12 cellular contexts compared by ENCODE assay signal in the genomic region with DNA sequence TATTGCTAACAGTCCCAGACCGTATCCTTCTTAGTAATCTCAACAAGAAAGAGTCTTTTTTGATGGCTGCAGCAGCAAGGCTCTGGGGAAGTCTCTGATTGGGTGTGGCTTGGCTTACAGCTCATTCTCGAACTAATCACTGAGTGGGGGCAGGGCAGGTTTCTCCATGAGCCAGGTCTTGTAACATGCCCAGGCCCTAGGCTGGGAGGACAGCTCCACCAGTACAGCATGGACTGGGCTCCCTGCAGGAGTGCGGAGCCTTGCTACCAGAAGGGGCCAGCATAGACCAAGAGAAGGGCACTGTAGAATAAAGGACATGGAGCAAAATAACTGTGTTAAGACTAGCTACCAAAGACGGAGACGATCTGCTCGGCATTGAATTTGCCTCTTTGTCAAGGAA. TPM values are rescaled to one million over a fixed set of nuclear protein-coding genes. Genes with fewer than 3 reads are reported as not detected.
DNase-seq lines count a peak whose midpoint lies in the region; ATAC-seq and TF ChIP-seq lines count a peak whose summit lies in the region.
"Had no signal": no experiment of that assay in that cellular context is flagged by ENCODE, and none has a peak within 500 bp of the region (broad histone marks: within the 10 kb centered on the region; RNA-seq: fewer than 3 reads in every experiment).

No MANE protein-coding gene starts in this region.

- H3K4me2 ChIP-seq in osteoblast (ENCODE audit: insufficient read depth, low read length): peak overlapping the region; percentile 14

- H3K4me3 ChIP-seq in foreskin fibroblast (ENCODE audit: low read depth in 1 of 2, low read length in 2 of 2) (no peak overlapping the region), osteoblast (ENCODE audit: insufficient read depth, low read length) (no peak overlapping the region)
- H3K4me3 ChIP-seq: ascending aorta, HAP-1 had no signal

- peak overlapping the region; percentile 24 for H3K27ac ChIP-seq in osteoblast (ENCODE audit: low read depth, low read length)
- H3K27ac ChIP-seq: ascending aorta had no signal

- in situ Hi-C loops in SK-MEL-5 (cut with HindIII; ENCODE audit: low pct_unique_long_range_greater_than_20kb, low sequenced_read_pairs): no loop called here

- peaks cover 68% of the 10 kb centered on the region for H3K4me1 ChIP-seq in osteoblast (ENCODE audit: insufficient read depth, low read length)

- no peaks in the 10 kb centered on the region for H3K9me3 ChIP-seq in osteoblast (ENCODE audit: low read depth, low read length)
- H3K9me3 ChIP-seq: ascending aorta, HAP-1 had no signal

- TF ChIP-seq CTCF in foreskin fibroblast (IDR thresholded peaks at IDR 0.05; ENCODE audit: low read depth, low read length): no peak
- TF ChIP-seq CTCF in osteoblast (IDR thresholded peaks at IDR 0.05; ENCODE audit: extremely low read depth, low read depth, low read length): peak; percentile 38

- H3K36me3 ChIP-seq in osteoblast (ENCODE audit: insufficient read depth, low read length): no peaks in the 10 kb centered on the region
- H3K36me3 ChIP-seq: ascending aorta, HAP-1 had no signal

- H3K79me2 ChIP-seq in osteoblast (ENCODE audit: insufficient read depth, low read length): peaks cover 99% of the 10 kb centered on the region

- H2AFZ ChIP-seq in osteoblast (ENCODE audit: low read length): no peak overlapping the region

- no peak for ATAC-seq in GM21786 (IDR thresholded peaks at IDR 0.05; ENCODE audit: unreplicated experiment)

- peaks cover 85% of the 10 kb centered on the region for H4K20me1 ChIP-seq in osteoblast (ENCODE audit: insufficient read depth, low read length)

- H3K27me3 ChIP-seq in osteoblast (ENCODE audit: insufficient read depth, low read length): no peaks in the 10 kb centered on the region
- H3K27me3 ChIP-seq: ascending aorta had no signal

- DNase-seq in Daoy (ENCODE audit: low read depth) (peak; percentile 37), SK-MEL-5 (ENCODE audit: low read depth, low spot score) (peak; percentile 58), foreskin fibroblast (peak; percentile 71 to 89), osteoblast (ENCODE audit: insufficient read length, low spot score, missing footprints) (peak; percentile 94), NCI-H187 treated with DMSO at 0.1 percent for 48 hours (lab: John Stamatoyannopoulos, UW) (no peak), NCI-H2107 treated with DMSO at 0.1 percent for 48 hours (lab: John Stamatoyannopoulos, UW; ENCODE audit: unreplicated experiment) (no peak), SIG-M5 treated with dmso at 0.1 percent for 504 hours (lab: John Stamatoyannopoulos, UW; ENCODE audit: unreplicated experiment) (no peak)
- DNase-seq: GDM1, NCI-H1092 treated with DMSO at 0.1 percent for 48 hours had no signal

RNA-seq across cellular contexts. Expression of a gene that starts 7.2 kb away (rescaled TPM):
- 24.6 and 24.7 TPM in 2 replicates for total RNA-seq in Daoy (2014; rRNA removed; shearing (Covaris generic))
- total RNA-seq in SK-MEL-5 (2014; rRNA removed; shearing (Covaris generic)): 27.2 and 35.2 TPM in 2 replicates
- 132 and 136 TPM in 2 replicates for polyA plus RNA-seq in SK-MEL-5 (2015; cell fraction: cytosol; rRNA removed)
- polyA plus RNA-seq in SK-MEL-5 (2015; cell fraction: nucleus; rRNA removed): 49.0 and 75.6 TPM in 2 replicates
- 145 and 154 TPM in 2 replicates for total RNA-seq in osteoblast

RNA-seq across cellular contexts. Expression of a gene that starts 58.2 kb away (rescaled TPM):
- total RNA-seq in Daoy (2014; rRNA removed; shearing (Covaris generic)): 63.4 and 69.0 TPM in 2 replicates
- total RNA-seq in SK-MEL-5 (2014; rRNA removed; shearing (Covaris generic)): 67.0 and 83.3 TPM in 2 replicates
- polyA plus RNA-seq in SK-MEL-5 (2015; cell fraction: cytosol; rRNA removed): 122 and 127 TPM in 2 replicates
- polyA plus RNA-seq in SK-MEL-5 (2015; cell fraction: nucleus; rRNA removed): 95.1 and 98.2 TPM in 2 replicates
- total RNA-seq in osteoblast: 116 and 130 TPM in 2 replicates

Comparison
In these comparisons a context has a peak if more than half of its experiments do, and no peak if none do; other contexts are left out.
1. DNase-seq: peak in Daoy (single experiment), SK-MEL-5 (single experiment), foreskin fibroblast (2 of 2) and osteoblast (single experiment); none in NCI-H187 treated with DMSO at 0.1 percent for 48 hours (single experiment), NCI-H2107 treated with DMSO at 0.1 percent for 48 hours (single experiment) and SIG-M5 treated with dmso at 0.1 percent for 504 hours (single experiment).